Comparison of ENCODE assay signal across 16 cellular contexts in genomic region chr16:67774457-67774853, GRCh38. TPM values are rescaled to one million over a fixed set of nuclear protein-coding genes. Genes with fewer than 3 reads are reported as not detected.
"Had no signal": no experiment of that assay in that cellular context is flagged by ENCODE, and none has a peak within 500 bp of the region (broad histone marks: within the 10 kb centered on the region; RNA-seq: fewer than 3 reads in every experiment).

No MANE protein-coding gene starts in this region.

- H3K27me3 Mint-ChIP-seq: activated CD4-positive, alpha-beta memory T cell treated with anti-CD3 and anti-CD28 coated beads, Interleukin-2, amount 10 ng/mL, durations not matched to agents 7 days and 5 days; activated CD4-positive, alpha-beta T cell treated with anti-CD3 and anti-CD28 coated beads, Interleukin-2, amount 10 ng/mL, durations not matched to agents 24 days and 14 days; activated naive CD8-positive, alpha-beta T cell treated with anti-CD3 and anti-CD28 coated beads for 36 hours; progenitor cell of endocrine pancreas; stimulated activated naive B cell treated with anti-CD40 and anti-IgM and Interleukin-4, amounts not matched to agents 10 μg/mL and 1 μg/mL and 100 μg/mL, for 72 hours had no signal

- H3K9me3 ChIP-seq: left lung, vagina had no signal

- H3K36me3 Mint-ChIP-seq: natural killer cell had no signal

- FAIRE-seq: small intestine had no signal

- ATAC-seq: left lung; natural killer cell; stimulated activated naive B cell treated with anti-CD40 and anti-IgM and Interleukin-4, amounts not matched to agents 10 μg/mL and 1 μg/mL and 100 μg/mL, for 72 hours had no signal

- H3K27ac ChIP-seq: vagina had no signal

- H3K27ac Mint-ChIP-seq: activated CD4-positive, alpha-beta memory T cell treated with anti-CD3 and anti-CD28 coated beads, Interleukin-2, amount 10 ng/mL, durations not matched to agents 7 days and 5 days; activated CD4-positive, alpha-beta T cell treated with anti-CD3 and anti-CD28 coated beads, Interleukin-2, amount 10 ng/mL, durations not matched to agents 24 days and 14 days; activated naive CD8-positive, alpha-beta T cell treated with anti-CD3 and anti-CD28 coated beads for 36 hours; natural killer cell; stimulated activated naive B cell treated with anti-CD40 and anti-IgM and Interleukin-4, amounts not matched to agents 10 μg/mL and 1 μg/mL and 100 μg/mL, for 72 hours had no signal

- H3K4me3 Mint-ChIP-seq: activated CD4-positive, alpha-beta memory T cell treated with anti-CD3 and anti-CD28 coated beads, Interleukin-2, amount 10 ng/mL, durations not matched to agents 7 days and 5 days; activated CD4-positive, alpha-beta T cell treated with anti-CD3 and anti-CD28 coated beads, Interleukin-2, amount 10 ng/mL, durations not matched to agents 24 days and 14 days; activated naive CD8-positive, alpha-beta T cell treated with anti-CD3 and anti-CD28 coated beads for 36 hours; natural killer cell; stimulated activated naive B cell treated with anti-CD40 and anti-IgM and Interleukin-4, amounts not matched to agents 10 μg/mL and 1 μg/mL and 100 μg/mL, for 72 hours had no signal

- DNase-seq: activated CD4-positive, alpha-beta memory T cell treated with anti-CD3 and anti-CD28 coated beads, Interleukin-2, amount 10 ng/mL, durations not matched to agents 7 days and 5 days; activated CD4-positive, alpha-beta T cell treated with anti-CD3 and anti-CD28 coated beads, Interleukin-2, amount 10 ng/mL, durations not matched to agents 24 days and 14 days; activated naive CD8-positive, alpha-beta T cell treated with anti-CD3 and anti-CD28 coated beads for 36 hours; activated T-cell treated with anti-CD3 and anti-CD28 coated beads, Interleukin-2, amount 50 U/mL, for 1 hour; amniotic stem cell; cerebellar nuclear complex; cortex of kidney; midbrain; natural killer cell; stimulated activated CD4-positive, alpha-beta T cell treated with anti-CD3 and anti-CD28 coated beads, Interleukin-15, amount 100 ng/mL, for 24 hours; stimulated activated naive B cell treated with anti-CD40 and anti-IgM and Interleukin-4, amounts not matched to agents 10 μg/mL and 1 μg/mL and 100 μg/mL, for 72 hours; trophoblast cell had no signal

- H3K4me3 ChIP-seq: left lung, vagina had no signal

- H3K27me3 ChIP-seq: left lung, vagina had no signal

- H3K9me3 Mint-ChIP-seq: activated CD4-positive, alpha-beta memory T cell treated with anti-CD3 and anti-CD28 coated beads, Interleukin-2, amount 10 ng/mL, durations not matched to agents 7 days and 5 days; activated CD4-positive, alpha-beta T cell treated with anti-CD3 and anti-CD28 coated beads, Interleukin-2, amount 10 ng/mL, durations not matched to agents 24 days and 14 days; activated naive CD8-positive, alpha-beta T cell treated with anti-CD3 and anti-CD28 coated beads for 36 hours; natural killer cell; stimulated activated naive B cell treated with anti-CD40 and anti-IgM and Interleukin-4, amounts not matched to agents 10 μg/mL and 1 μg/mL and 100 μg/mL, for 72 hours had no signal

RNA-seq across cellular contexts. Expression of gene TSNAXIP1, which starts 32.2 kb away (rescaled TPM):
- total RNA-seq: vagina had no signal
